ENCODE assay signal across 8 cellular contexts in the genomic region with DNA sequence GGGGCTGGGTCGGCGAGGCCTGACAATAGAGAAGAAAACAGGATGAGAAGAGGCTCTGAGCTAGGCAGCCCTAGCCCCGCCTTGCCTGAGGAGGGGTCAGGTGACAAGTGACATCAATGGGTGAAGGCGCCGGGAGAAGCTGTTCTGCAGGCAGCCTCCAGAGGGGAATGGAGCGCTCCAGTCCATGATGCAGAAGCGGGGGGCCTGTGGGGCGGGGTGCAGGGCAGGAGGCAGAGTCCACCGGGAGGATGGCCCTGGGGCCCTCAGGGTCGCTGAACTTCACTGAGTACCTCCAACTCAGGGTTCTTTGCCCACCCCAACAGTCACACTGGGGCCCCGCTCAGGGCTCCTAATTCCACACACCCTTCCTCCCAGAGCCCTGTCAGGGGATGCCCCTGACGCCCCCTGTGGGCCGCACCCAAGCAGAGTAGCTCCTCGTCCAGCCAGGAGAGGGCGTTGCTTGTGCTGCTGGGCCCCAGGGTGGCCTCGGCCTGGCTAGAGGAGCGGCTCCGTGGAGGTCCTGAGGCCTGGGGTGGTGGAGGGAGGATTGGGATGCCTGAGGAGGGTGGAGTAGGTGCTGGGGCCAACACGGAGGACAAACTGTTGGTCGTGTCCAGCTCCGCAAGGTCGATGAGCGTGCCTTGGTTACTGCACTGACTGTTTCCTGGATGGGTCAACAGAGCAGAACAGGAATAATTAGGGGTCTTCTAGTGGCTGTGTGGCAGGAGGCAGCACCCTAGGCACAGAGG. TPM values are rescaled to one million over a fixed set of nuclear protein-coding genes. Genes with fewer than 3 reads are reported as not detected.
DNase-seq lines count a peak whose midpoint lies in the region; ATAC-seq and TF ChIP-seq lines count a peak whose summit lies in the region.

No MANE protein-coding gene starts in this region.

- DNase-seq in G401 (ENCODE audit: low spot score) (peak; percentile 93), LNCaP clone FGC (ENCODE audit: low read depth) (no peak), T-cell (peak in 9 of 34 experiments; percentile 20 to 34 (median 27)), cerebellar nuclear complex (lab: John Stamatoyannopoulos, UW) (peak; percentile 70 to 79), naive B cell (no peak), GF-D8 (lab: John Stamatoyannopoulos, UW) (no peak), OCI-M2 (lab: John Stamatoyannopoulos, UW; ENCODE audit: unreplicated experiment) (no peak), NCI-H187 treated with DMSO at 0.1 percent for 48 hours (lab: John Stamatoyannopoulos, UW) (no peak)

- H3K4me1 Mint-ChIP-seq in T-cell = peaks cover 26 to 43% (median 34%) of the 10 kb centered on the region in 3 donors
- peaks cover 17 to 25% (median 20%) of the 10 kb centered on the region in 3 donors for H3K4me1 Mint-ChIP-seq in naive B cell

- in situ Hi-C loops in G401 (cut with HindIII; ENCODE audit: low sequenced_read_pairs) = no loop called here

- H3K36me3 Mint-ChIP-seq in T-cell (peaks cover 44% of the 10 kb centered on the region), naive B cell (peaks cover 4 to 7% of the 10 kb centered on the region in 2 donors)

- CTCF ChIA-PET in T-cell (lab: Charles Lee) = interaction anchor here (0.6 to 3.0 kb wide), 5 partner anchors 9 to 260 kb away, joined by 3 to 12 read pairs (median 3); a partner anchor contains a TSS

- H3K9me3 Mint-ChIP-seq in T-cell = no peaks in the 10 kb centered on the region
- no peaks in the 10 kb centered on the region for H3K9me3 Mint-ChIP-seq in naive B cell

- ATAC-seq in T-cell (replicated peaks in 1 of 4) = peak in 3 of 4 experiments; percentile 11 to 20 (median 18)
- no peak for ATAC-seq in naive B cell (ENCODE audit: low read depth in 2 of 2)

- H3K27me3 Mint-ChIP-seq in T-cell (no peaks in the 10 kb centered on the region), naive B cell (no peaks in the 10 kb centered on the region)

- H3K4me3 ChIP-seq in LNCaP clone FGC (ENCODE audit: low read depth, low read length) = no peak overlapping the region

- H3K4me3 Mint-ChIP-seq in T-cell = no peak overlapping the region
- no peak overlapping the region for H3K4me3 Mint-ChIP-seq in naive B cell

- POLR2A ChIA-PET in T-cell (lab: Charles Lee) = interaction anchor here in 1 of 2 donors (0.9 kb wide), 1 partner anchor 127 kb away, joined by 3 read pairs; no protein-coding TSS in a partner anchor

- H3K27ac Mint-ChIP-seq in T-cell = peak overlapping the region; percentile 16 to 65
- H3K27ac Mint-ChIP-seq in naive B cell = peak overlapping the region in 4 of 6 donors; percentile 26 to 80 (median 69)

- peak; percentile 69 for TF ChIP-seq CTCF in LNCaP clone FGC (IDR thresholded peaks at IDR 0.05; ENCODE audit: control insufficient read depth, extremely low read depth, insufficient read depth)

RNA-seq across cellular contexts. Expression of a gene that starts 20.8 kb away (rescaled TPM):
- total RNA-seq in G401 (2014; rRNA removed; shearing (Covaris generic)) = 16.6 and 25.4 TPM in 2 replicates
- 100 to 1,000 TPM in 3 of 5 donors, 10 to 100 TPM in 2; 78.1 to 118 (median 102) TPM for total RNA-seq in T-cell
- 10 to 100 TPM in 5 of 6 donors, 1 to 10 TPM in 1; 4.5 to 31.6 (median 13.7) TPM for polyA plus RNA-seq in naive B cell (ENCODE audit: low read depth in 6 of 6)

RNA-seq across cellular contexts. Expression of a gene that starts 21.1 kb away (rescaled TPM):
- 87.4 and 107 TPM in 2 replicates for total RNA-seq in G401 (2014; rRNA removed; shearing (Covaris generic))
- 10 to 100 TPM; 29.8 to 39.4 (median 33.6) TPM for total RNA-seq in T-cell
- 100 to 1,000 TPM in 1 of 6 donors, 10 to 100 TPM in 5; 70.1 to 103 (median 94.4) TPM for polyA plus RNA-seq in naive B cell (ENCODE audit: low read depth in 6 of 6)

RNA-seq across cellular contexts. Expression of a gene that starts 30.5 kb away (rescaled TPM):
- 12.1 and 15.1 TPM in 2 replicates for total RNA-seq in G401 (2014; rRNA removed; shearing (Covaris generic))
- total RNA-seq in T-cell = 10 to 100 TPM; 27.1 to 45.6 (median 39.2) TPM
- polyA plus RNA-seq in naive B cell (ENCODE audit: low read depth in 6 of 6) = 100 to 1,000 TPM in 5 of 6 donors, 10 to 100 TPM in 1; 95.1 to 133 (median 105) TPM

RNA-seq across cellular contexts. Expression of a gene that starts 35.1 kb away (rescaled TPM):
- 80.2 and 86.3 TPM in 2 replicates for total RNA-seq in G401 (2014; rRNA removed; shearing (Covaris generic))
- total RNA-seq in T-cell = 100 to 1,000 TPM in 3 of 5 donors, 10 to 100 TPM in 2; 56.2 to 128 (median 106) TPM
- polyA plus RNA-seq in naive B cell (ENCODE audit: low read depth in 6 of 6) = 10 to 100 TPM; 11.7 to 41.1 (median 33.4) TPM

RNA-seq across cellular contexts. Expression of a gene that starts 48.7 kb away (rescaled TPM):
- 14.7 and 15.6 TPM in 2 replicates for total RNA-seq in G401 (2014; rRNA removed; shearing (Covaris generic))
- 10 to 100 TPM; 12.4 to 30.1 (median 25.9) TPM for total RNA-seq in T-cell
- polyA plus RNA-seq in naive B cell (ENCODE audit: low read depth in 6 of 6) = 10 to 100 TPM; 26.1 to 41.8 (median 31.3) TPM

Comparison
In these comparisons a context has a peak if more than half of its experiments do, and no peak if none do; other contexts are left out.
1. DNase-seq: peak in G401 (single experiment) and cerebellar nuclear complex (2 of 2); none in LNCaP clone FGC (single experiment), naive B cell (single experiment), GF-D8 (single experiment), OCI-M2 (single experiment) and NCI-H187 treated with DMSO at 0.1 percent for 48 hours (single experiment).
2. ATAC-seq: peak in T-cell (3 of 4); none in naive B cell (0 of 2).